Comparison of ENCODE assay signal across 34 cellular contexts in the genomic region with DNA sequence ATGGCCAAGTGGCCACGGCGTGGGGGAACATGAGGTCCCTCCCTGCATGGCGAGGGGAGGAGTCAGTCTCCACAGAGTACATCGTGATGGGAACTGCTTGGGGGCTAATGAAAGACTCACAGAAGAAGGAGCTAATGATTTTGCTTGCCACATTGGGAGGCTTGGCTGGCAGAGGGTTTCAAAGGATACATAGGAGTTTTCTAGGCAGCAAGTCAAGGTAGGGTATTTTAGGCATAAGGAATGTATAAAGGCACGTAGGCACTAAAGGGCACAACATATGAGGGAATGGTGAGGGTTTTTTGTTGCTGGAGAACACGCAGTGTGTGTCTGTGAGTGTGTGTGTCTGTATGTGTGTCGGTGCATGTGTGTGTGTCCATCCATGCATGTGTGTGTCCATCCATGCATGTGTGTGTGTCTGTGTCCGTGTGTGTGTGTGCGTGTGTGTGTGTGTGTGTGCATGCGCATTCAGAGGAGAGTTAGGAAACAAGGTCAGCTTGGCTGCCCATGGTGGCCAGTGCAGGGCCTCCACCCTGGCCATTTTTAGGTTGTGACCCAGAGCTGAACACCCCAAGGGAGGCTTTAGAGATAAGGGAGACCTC.
"Had no signal": no experiment of that assay in that cellular context is flagged by ENCODE, and none has a peak within 500 bp of the region (broad histone marks: within the 10 kb centered on the region; RNA-seq: fewer than 3 reads in every experiment).

No MANE protein-coding gene starts in this region.

- H3K36me3 ChIP-seq: breast epithelium, esophagus muscularis mucosa, gastrocnemius medialis, heart left ventricle had no signal

- H3K4me3 ChIP-seq: ascending aorta, breast epithelium, coronary artery, dorsolateral prefrontal cortex, esophagus muscularis mucosa, gastrocnemius medialis, heart left ventricle had no signal

- H3K4me1 ChIP-seq: ascending aorta, breast epithelium, esophagus muscularis mucosa, foreskin keratinocyte, gastrocnemius medialis, heart left ventricle had no signal

- H3K4me1 Mint-ChIP-seq: activated CD4-positive, alpha-beta T cell treated with anti-CD3 and anti-CD28 coated beads, Interleukin-2, amount 10 ng/mL, durations not matched to agents 24 days and 14 days had no signal

- H3K27me3 Mint-ChIP-seq: activated CD4-positive, alpha-beta memory T cell treated with anti-CD3 and anti-CD28 coated beads for 36 hours; activated CD4-positive, alpha-beta T cell treated with anti-CD3 and anti-CD28 coated beads for 36 hours; activated CD8-positive, alpha-beta memory T cell treated with anti-CD3 and anti-CD28 coated beads, Interleukin-2, amount 10 ng/mL, durations not matched to agents 7 days and 5 days; activated T-cell treated with anti-CD3 and anti-CD28 coated beads, Interleukin-2, amount 50 U/mL, for 24 hours; brain; central memory CD8-positive, alpha-beta T cell; dendritic cell treated with granulocyte-macrophage colony-stimulating factor and Interleukin-4, amounts not matched to agents 40 ng/mL and 50 ng/mL, for 4 days; effector memory CD8-positive, alpha-beta T cell; T-helper 17 cell had no signal

- H3K9me3 ChIP-seq: ascending aorta, gastrocnemius medialis had no signal

- ATAC-seq: activated CD4-positive, alpha-beta T cell treated with anti-CD3 and anti-CD28 coated beads for 36 hours; activated CD8-positive, alpha-beta memory T cell treated with anti-CD3 and anti-CD28 coated beads, Interleukin-2, amount 10 ng/mL, durations not matched to agents 7 days and 5 days; activated CD8-positive, alpha-beta T cell treated with anti-CD3 and anti-CD28 coated beads, Interleukin-2, amount 10 ng/mL, durations not matched to agents 7 days and 5 days; activated naive CD4-positive, alpha-beta T cell treated with anti-CD3 and anti-CD28 coated beads, Interleukin-2, amount 50 U/mL, for 72 hours; activated T-cell treated with anti-CD3 and anti-CD28 coated beads, Interleukin-2, amount 50 U/mL, for 72 hours; effector memory CD8-positive, alpha-beta T cell; foreskin keratinocyte; gastrocnemius medialis; heart left ventricle; T-helper 17 cell had no signal

- H3K36me3 Mint-ChIP-seq: activated naive CD4-positive, alpha-beta T cell treated with anti-CD3 and anti-CD28 coated beads, Interleukin-2, amount 10 ng/mL, durations not matched to agents 7 days and 5 days had no signal

- H3K27me3 ChIP-seq: ascending aorta, breast epithelium, dorsolateral prefrontal cortex, esophagus muscularis mucosa, foreskin keratinocyte, gastrocnemius medialis, heart left ventricle had no signal

- H3K27ac Mint-ChIP-seq: activated CD4-positive, alpha-beta memory T cell treated with anti-CD3 and anti-CD28 coated beads for 36 hours; activated CD4-positive, alpha-beta T cell treated with anti-CD3 and anti-CD28 coated beads for 36 hours; activated CD4-positive, alpha-beta T cell treated with anti-CD3 and anti-CD28 coated beads, Interleukin-2, amount 10 ng/mL, durations not matched to agents 24 days and 14 days; activated CD8-positive, alpha-beta memory T cell treated with anti-CD3 and anti-CD28 coated beads, Interleukin-2, amount 10 ng/mL, durations not matched to agents 7 days and 5 days; activated CD8-positive, alpha-beta T cell treated with anti-CD3 and anti-CD28 coated beads, Interleukin-2, amount 10 ng/mL, durations not matched to agents 7 days and 5 days; activated naive CD4-positive, alpha-beta T cell treated with anti-CD3 and anti-CD28 coated beads, Interleukin-2, amount 10 ng/mL, durations not matched to agents 7 days and 5 days; activated naive CD8-positive, alpha-beta T cell treated with anti-CD3 and anti-CD28 coated beads, Interleukin-2, amount 10 ng/mL, durations not matched to agents 7 days and 5 days; activated T-cell treated with anti-CD3 and anti-CD28 coated beads, Interleukin-2, amount 50 U/mL, for 24 hours; activated T-cell treated with anti-CD3 and anti-CD28 coated beads, Interleukin-2, amount 50 U/mL, for 72 hours; dendritic cell treated with granulocyte-macrophage colony-stimulating factor and Interleukin-4, amounts not matched to agents 40 ng/mL and 50 ng/mL, for 4 days; effector memory CD8-positive, alpha-beta T cell; T-helper 17 cell; T-helper 2 cell treated with Interferon-gamma antibody and Interleukin-4, amounts not matched to agents 5 μg/mL and 100 μg/mL, for 36 hours had no signal

- H3K4me3 Mint-ChIP-seq: activated CD4-positive, alpha-beta memory T cell treated with anti-CD3 and anti-CD28 coated beads for 36 hours; activated CD4-positive, alpha-beta T cell treated with anti-CD3 and anti-CD28 coated beads for 36 hours; activated CD4-positive, alpha-beta T cell treated with anti-CD3 and anti-CD28 coated beads, Interleukin-2, amount 10 ng/mL, durations not matched to agents 24 days and 14 days; activated CD8-positive, alpha-beta memory T cell treated with anti-CD3 and anti-CD28 coated beads, Interleukin-2, amount 10 ng/mL, durations not matched to agents 7 days and 5 days; activated CD8-positive, alpha-beta T cell treated with anti-CD3 and anti-CD28 coated beads, Interleukin-2, amount 10 ng/mL, durations not matched to agents 7 days and 5 days; activated naive CD4-positive, alpha-beta T cell treated with anti-CD3 and anti-CD28 coated beads, Interleukin-2, amount 10 ng/mL, durations not matched to agents 7 days and 5 days; activated naive CD8-positive, alpha-beta T cell treated with anti-CD3 and anti-CD28 coated beads, Interleukin-2, amount 10 ng/mL, durations not matched to agents 7 days and 5 days; activated T-cell treated with anti-CD3 and anti-CD28 coated beads, Interleukin-2, amount 50 U/mL, for 24 hours; activated T-cell treated with anti-CD3 and anti-CD28 coated beads, Interleukin-2, amount 50 U/mL, for 72 hours; brain; central memory CD8-positive, alpha-beta T cell; dendritic cell treated with granulocyte-macrophage colony-stimulating factor and Interleukin-4, amounts not matched to agents 40 ng/mL and 50 ng/mL, for 4 days; effector memory CD8-positive, alpha-beta T cell; T-helper 17 cell; T-helper 2 cell treated with Interferon-gamma antibody and Interleukin-4, amounts not matched to agents 5 μg/mL and 100 μg/mL, for 36 hours had no signal

- DNase-seq: activated CD4-positive, alpha-beta memory T cell treated with anti-CD3 and anti-CD28 coated beads for 36 hours; activated CD4-positive, alpha-beta T cell treated with anti-CD3 and anti-CD28 coated beads for 36 hours; activated CD4-positive, alpha-beta T cell treated with anti-CD3 and anti-CD28 coated beads, Interleukin-2, amount 10 ng/mL, durations not matched to agents 24 days and 14 days; activated CD4-positive, CD25-positive, alpha-beta regulatory T cell; activated CD4-positive, CD25-positive, alpha-beta regulatory T cell treated with anti-CD3 and anti-CD28 coated beads, Interleukin-2, amount 50 U/mL, for 72 hours; activated CD8-positive, alpha-beta memory T cell treated with anti-CD3 and anti-CD28 coated beads, Interleukin-2, amount 10 ng/mL, durations not matched to agents 7 days and 5 days; activated CD8-positive, alpha-beta memory T cell treated with anti-CD3 and anti-CD28 coated beads, Interleukin-2, amount 50 U/mL, for 48 hours; activated CD8-positive, alpha-beta T cell treated with anti-CD3 and anti-CD28 coated beads, Interleukin-2, amount 10 ng/mL, durations not matched to agents 7 days and 5 days; activated gamma-delta T cell; activated naive CD4-positive, alpha-beta T cell; activated naive CD4-positive, alpha-beta T cell treated with anti-CD3 and anti-CD28 coated beads, Interleukin-2, amount 10 ng/mL, durations not matched to agents 7 days and 5 days; activated naive CD8-positive, alpha-beta T cell treated with anti-CD3 and anti-CD28 coated beads, Interleukin-2, amount 10 ng/mL, durations not matched to agents 7 days and 5 days; activated T-cell treated with anti-CD3 and anti-CD28 coated beads for 4 hours; activated T-cell treated with anti-CD3 and anti-CD28 coated beads, Interleukin-2, amount 50 U/mL, for 24 hours; activated T-cell treated with anti-CD3 and anti-CD28 coated beads, Interleukin-2, amount 50 U/mL, for 72 hours; dorsolateral prefrontal cortex; effector CD4-positive, alpha-beta T cell; effector memory CD8-positive, alpha-beta T cell; erythroblast; foreskin keratinocyte; gastrocnemius medialis; glutamatergic neuron; heart left ventricle; T-helper 17 cell; T1000 had no signal

- H3K9me3 Mint-ChIP-seq: activated CD4-positive, alpha-beta T cell treated with anti-CD3 and anti-CD28 coated beads, Interleukin-2, amount 10 ng/mL, durations not matched to agents 24 days and 14 days had no signal

- H3K27ac ChIP-seq: ascending aorta, breast epithelium, coronary artery, dorsolateral prefrontal cortex, esophagus muscularis mucosa, foreskin keratinocyte, gastrocnemius medialis, heart left ventricle had no signal
